ENCODE assay signal across 8 cellular contexts in the genomic region with DNA sequence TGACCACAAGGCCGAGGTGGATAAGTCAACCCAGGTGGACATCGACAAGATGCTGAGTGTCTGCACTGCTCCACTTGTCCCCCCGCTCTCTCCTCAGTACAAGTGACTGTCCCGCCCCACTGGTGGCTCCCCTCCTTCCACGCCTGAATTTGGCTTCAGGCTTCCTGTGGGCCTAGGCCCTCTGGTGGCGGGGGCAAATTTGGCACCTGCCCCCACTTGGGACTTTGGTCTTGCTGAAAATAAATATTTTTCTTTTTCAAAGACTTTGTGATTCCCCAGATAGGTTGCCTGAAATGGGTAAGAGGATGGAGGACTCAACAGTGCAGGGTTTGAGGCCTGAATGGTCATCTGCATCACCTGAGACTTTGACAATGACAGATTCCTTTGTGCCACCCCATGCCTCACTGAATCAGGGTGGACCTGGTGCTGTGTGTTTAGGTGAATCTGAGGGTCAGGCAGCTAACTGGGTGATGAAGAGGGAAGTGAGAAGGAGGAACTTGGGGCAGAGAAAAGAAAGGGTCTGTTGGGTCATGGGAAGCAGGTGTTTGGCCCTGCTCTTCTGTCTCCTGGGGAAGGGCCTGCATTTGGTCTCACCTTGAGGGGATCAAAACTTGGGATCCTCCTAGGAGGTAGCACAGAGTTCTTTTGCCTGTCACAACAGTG. TPM values are rescaled to one million over a fixed set of nuclear protein-coding genes. Genes with fewer than 3 reads are reported as not detected.
DNase-seq lines count a peak whose midpoint lies in the region; ATAC-seq and TF ChIP-seq lines count a peak whose summit lies in the region.

No MANE protein-coding gene starts in this region.

- H3K4me1 ChIP-seq in right cardiac atrium (ENCODE audit: control insufficient read depth, insufficient read depth, low read length), result peaks cover 8% of the 10 kb centered on the region

- H3K36me3 Mint-ChIP-seq in T-helper 17 cell (ENCODE audit: low read depth) (no peaks in the 10 kb centered on the region), type B pancreatic cell (no peaks in the 10 kb centered on the region)

- peak in 2 of 3 donors; percentile 59 to 64 for DNase-seq in right cardiac atrium
- no peak for DNase-seq in Right ventricle myocardium superior
- DNase-seq in T-helper 17 cell, result no peak
- DNase-seq in fibroblast of pulmonary artery (ENCODE audit: low read depth), result no peak
- DNase-seq in type B pancreatic cell (ENCODE audit: extremely low spot score, unreplicated experiment), result no peak
- no peak for DNase-seq in HPDE6-E6E7 (ENCODE audit: extremely low spot score)

- H3K4me3 ChIP-seq in right cardiac atrium (ENCODE audit: low read length), result no peak overlapping the region
- no peak overlapping the region for H3K4me3 ChIP-seq in fibroblast of pulmonary artery (replicated peaks; ENCODE audit: low read depth, low read length)

- intact Hi-C loops in right cardiac atrium (cut with DNase I), result loop anchor here (5.0 to 10.0 kb wide), 3 partner anchors 104 to 146 kb away; partner anchors contain the start of genes CTCF (in 3 of the 4) and RIPOR1 (in 1 of the 4)
- intact Hi-C loops in Right ventricle myocardium superior (cut with DNase I), result loop anchor here (5.0 kb wide), 1 partner anchor 146 kb away; no protein-coding TSS in a partner anchor

- ATAC-seq in right cardiac atrium (no peak), Right ventricle myocardium superior (ENCODE audit: poor library complexity) (no peak), T-helper 17 cell (no peak), HG02981 (IDR thresholded peaks at IDR 0.05; ENCODE audit: unreplicated experiment) (no peak), HG02678 (IDR thresholded peaks at IDR 0.05; ENCODE audit: unreplicated experiment) (no peak)

- no peaks in the 10 kb centered on the region for H3K27me3 ChIP-seq in right cardiac atrium (ENCODE audit: control insufficient read depth, insufficient read depth)

- H3K4me3 Mint-ChIP-seq in T-helper 17 cell (peak overlapping the region; percentile 41), type B pancreatic cell (peak overlapping the region; percentile 51)

- H3K9me3 ChIP-seq in right cardiac atrium (ENCODE audit: control insufficient read depth, low read length) (no peaks in the 10 kb centered on the region), T-helper 17 cell (ENCODE audit: control insufficient read depth, low read length, poor library complexity, severe bottlenecking) (no peaks in the 10 kb centered on the region)

- no peaks in the 10 kb centered on the region for H3K9me3 Mint-ChIP-seq in type B pancreatic cell

- peak overlapping the region; percentile 60 for H3K27ac Mint-ChIP-seq in T-helper 17 cell
- peak overlapping the region; percentile 67 for H3K27ac Mint-ChIP-seq in type B pancreatic cell

- no peak overlapping the region for H3K27ac ChIP-seq in right cardiac atrium (ENCODE audit: low read length)

- H3K4me1 Mint-ChIP-seq in T-helper 17 cell (peaks cover 26% of the 10 kb centered on the region), type B pancreatic cell (ENCODE audit: unreplicated experiment) (peaks cover 17% of the 10 kb centered on the region)

- TF ChIP-seq CTCF in fibroblast of pulmonary artery (IDR thresholded peaks at IDR 0.05; ENCODE audit: low read length, missing control alignments) (peak; percentile 8), type B pancreatic cell (conservative IDR thresholded peaks at IDR 0.05) (no peak)

- 92% methylated on average over 6 of the region's 6 CpGs for WGBS in right cardiac atrium

- no peaks in the 10 kb centered on the region for H3K27me3 Mint-ChIP-seq in T-helper 17 cell
- no peaks in the 10 kb centered on the region for H3K27me3 Mint-ChIP-seq in type B pancreatic cell

RNA-seq across cellular contexts. Expression of gene C16orf86, which starts 2.0 kb away (rescaled TPM):
- total RNA-seq in right cardiac atrium (1 to 10 TPM; 3.9 to 6.2 (median 4.9) TPM), Right ventricle myocardium superior (4.3 TPM), T-helper 17 cell (1 to 10 TPM; 2.9 to 5.1 TPM), type B pancreatic cell (ENCODE audit: low replicate concordance) (1.5 and 2.8 TPM in 2 replicates)
- polyA plus RNA-seq in right cardiac atrium, result 6.0 TPM

RNA-seq across cellular contexts. Expression of gene ENKD1, which starts 2.1 kb away (rescaled TPM):
- total RNA-seq in right cardiac atrium (10 to 100 TPM in 2 of 4 donors, 1 to 10 TPM in 2; 8.6 to 11.1 (median 9.5) TPM), Right ventricle myocardium superior (8.8 TPM), T-helper 17 cell (1 to 10 TPM; 6.1 to 6.8 TPM), type B pancreatic cell (ENCODE audit: low replicate concordance) (12.2 and 18.8 TPM in 2 replicates)
- polyA plus RNA-seq in right cardiac atrium, result 12.9 TPM

RNA-seq across cellular contexts. Expression of gene PARD6A, which starts 7.9 kb away (rescaled TPM):
- 1 to 10 TPM; 3.4 to 3.5 (median 3.5) TPM for total RNA-seq in right cardiac atrium
- 3.1 TPM for polyA plus RNA-seq in right cardiac atrium
- total RNA-seq in Right ventricle myocardium superior, result 3.2 TPM
- total RNA-seq in T-helper 17 cell, result 1 to 10 TPM; 6.3 to 7.9 TPM
- 4.7 and 6.5 TPM in 2 replicates for total RNA-seq in type B pancreatic cell (ENCODE audit: low replicate concordance)

RNA-seq across cellular contexts. Expression of gene ACD, which starts 8.6 kb away (rescaled TPM):
- total RNA-seq in right cardiac atrium (10 to 100 TPM in 2 of 4 donors, 1 to 10 TPM in 2; 7.9 to 10.9 (median 9.4) TPM), Right ventricle myocardium superior (7.1 TPM), T-helper 17 cell (10 to 100 TPM; 29.5 to 38.7 TPM), type B pancreatic cell (ENCODE audit: low replicate concordance) (19.9 and 31.6 TPM in 2 replicates)
- 9.9 TPM for polyA plus RNA-seq in right cardiac atrium

RNA-seq across cellular contexts. Expression of gene CARMIL2, which starts 23.7 kb away (rescaled TPM):
- total RNA-seq in right cardiac atrium (1 to 10 TPM in 2 of 4 donors, under 1 TPM in 2; 0.65 to 1.2 (median 1.0) TPM), Right ventricle myocardium superior (0.05 TPM), T-helper 17 cell (100 to 1,000 TPM; 144 to 145 TPM), type B pancreatic cell (ENCODE audit: low replicate concordance) (2.8 and 3.4 TPM in 2 replicates)
- polyA plus RNA-seq in right cardiac atrium, result 0.66 TPM

Comparison
In these comparisons a context has a peak if more than half of its experiments do, and no peak if none do; other contexts are left out.
1. DNase-seq: peak in right cardiac atrium (2 of 3); none in Right ventricle myocardium superior (single experiment), T-helper 17 cell (0 of 3), fibroblast of pulmonary artery (single experiment), type B pancreatic cell (single experiment) and HPDE6-E6E7 (single experiment).